Comparison of ENCODE assay signal across 18 cellular contexts in the genomic region with DNA sequence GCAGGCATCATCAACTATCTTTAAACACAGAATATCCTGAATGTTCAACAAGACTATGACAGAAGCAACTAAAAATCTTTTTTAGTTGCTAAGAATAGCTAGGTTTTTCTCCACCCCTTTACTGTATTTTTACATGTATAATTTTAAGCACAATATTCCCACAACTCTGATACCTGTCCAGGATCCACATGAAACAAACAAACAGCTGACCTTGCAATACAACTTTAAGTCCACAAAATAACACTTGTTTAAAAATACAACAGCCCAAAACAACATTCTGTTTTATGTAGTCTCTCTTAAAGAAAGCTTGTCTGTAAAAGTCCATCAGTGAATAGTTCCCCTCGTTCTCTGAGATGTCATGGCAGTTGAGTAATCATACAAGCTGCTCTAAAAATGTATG.
"Had no signal": no experiment of that assay in that cellular context is flagged by ENCODE, and none has a peak within 500 bp of the region (broad histone marks: within the 10 kb centered on the region; RNA-seq: fewer than 3 reads in every experiment).

No MANE protein-coding gene starts in this region.

- H3K36me3 Mint-ChIP-seq: WTC11 had no signal

- H3K27ac Mint-ChIP-seq: activated naive CD8-positive, alpha-beta T cell; stimulated activated naive B cell treated with anti-CD40 and anti-IgM and Interleukin-4, amounts not matched to agents 10 μg/mL and 1 μg/mL and 100 μg/mL, for 72 hours; WTC11 had no signal

- H3K4me3 Mint-ChIP-seq: activated naive CD8-positive, alpha-beta T cell; stimulated activated naive B cell treated with anti-CD40 and anti-IgM and Interleukin-4, amounts not matched to agents 10 μg/mL and 1 μg/mL and 100 μg/mL, for 72 hours; WTC11 had no signal

- H3K36me3 ChIP-seq: brain microvascular endothelial cell, uterus had no signal

- DNase-seq: activated CD4-positive, alpha-beta T cell treated with anti-CD3 and anti-CD28 coated beads for 48 hours; activated CD8-positive, alpha-beta memory T cell treated with anti-CD3 and anti-CD28 coated beads, Interleukin-2, amount 50 U/mL, for 48 hours; activated gamma-delta T cell treated with Interleukin-2 at 50 U/mL for 16 hours; amygdala; brain microvascular endothelial cell; effector CD8-positive, alpha-beta T cell; foreskin keratinocyte; glutamatergic neuron; posterior cingulate gyrus; retina; stimulated activated CD4-positive, alpha-beta T cell treated with anti-CD3 and anti-CD28 coated beads, Interleukin-2, amount 100 ng/mL, for 48 hours; stimulated activated naive B cell treated with anti-CD40 and anti-IgM and Interleukin-4, amounts not matched to agents 10 μg/mL and 1 μg/mL and 100 μg/mL, for 72 hours; T-helper 2 cell; tibial artery; uterus had no signal

- FAIRE-seq: TTC549 had no signal

- H3K4me3 ChIP-seq: tibial artery, uterus had no signal

- H3K27me3 ChIP-seq: brain microvascular endothelial cell, foreskin keratinocyte, tibial artery, uterus had no signal

- H3K27ac ChIP-seq: brain microvascular endothelial cell, tibial artery had no signal

- H3K9me3 Mint-ChIP-seq: WTC11 had no signal

- ATAC-seq: foreskin keratinocyte; stimulated activated naive B cell treated with anti-CD40 and anti-IgM and Interleukin-4, amounts not matched to agents 10 μg/mL and 1 μg/mL and 100 μg/mL, for 72 hours; WTC11 had no signal

- H3K27me3 Mint-ChIP-seq: activated naive CD8-positive, alpha-beta T cell; stimulated activated naive B cell treated with anti-CD40 and anti-IgM and Interleukin-4, amounts not matched to agents 10 μg/mL and 1 μg/mL and 100 μg/mL, for 72 hours had no signal

- H3K9me3 ChIP-seq: tibial artery, uterus had no signal
